ENCODE assay signal across 28 cellular contexts in the genomic region with DNA sequence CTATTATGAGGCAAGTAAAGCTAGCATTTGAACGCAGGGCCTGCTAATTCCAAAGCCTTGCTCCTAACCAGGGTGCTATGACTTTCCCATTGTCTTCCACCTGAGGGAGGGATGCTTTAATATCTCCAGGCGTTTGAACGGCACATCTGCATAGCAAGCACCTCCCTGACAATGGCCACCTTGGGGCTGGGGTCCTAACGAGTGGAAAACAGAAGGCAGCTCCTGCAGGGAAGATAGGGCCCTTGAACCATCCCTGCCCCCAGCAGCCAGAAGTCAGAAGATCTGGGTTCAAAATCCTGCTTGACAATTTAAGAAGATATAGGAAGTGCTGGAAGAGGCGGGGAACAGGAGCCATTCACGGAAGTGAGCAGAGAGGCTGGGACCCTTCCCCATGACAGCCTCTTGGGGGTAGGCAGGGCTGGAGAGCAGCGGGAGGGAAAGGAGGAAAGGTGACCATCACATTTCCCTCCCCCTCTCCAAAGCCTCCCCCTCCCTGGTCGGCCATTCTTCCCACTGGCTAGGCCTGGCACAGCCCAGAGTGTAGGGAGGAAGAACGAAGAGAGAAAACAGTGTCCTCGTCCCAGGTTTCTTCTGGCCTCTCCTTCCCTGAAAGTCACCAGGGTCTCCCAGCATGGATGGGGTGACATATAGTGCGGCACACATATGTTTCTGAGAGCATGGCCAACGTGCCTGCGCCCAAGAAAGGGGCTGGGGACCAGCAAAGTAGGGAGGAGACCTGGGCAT.
DNase-seq lines count a peak whose midpoint lies in the region; ATAC-seq, FAIRE-seq and TF ChIP-seq lines count a peak whose summit lies in the region.
"Had no signal": no experiment of that assay in that cellular context is flagged by ENCODE, and none has a peak within 500 bp of the region (broad histone marks: within the 10 kb centered on the region; RNA-seq: fewer than 3 reads in every experiment).

No MANE protein-coding gene starts in this region.

- no peak overlapping the region for H3K4me2 ChIP-seq in H1 (ENCODE audit: insufficient read depth in 1 of 2, low read depth in 2 of 2, low read length in 2 of 2)
- H3K4me2 ChIP-seq: neural progenitor cell had no signal

- intact Hi-C loops in sciatic nerve (cut with DNase I), result loop anchor here (5.0 kb wide), 3 partner anchors 81 to 186 kb away; a partner anchor contains a TSS

- no peak overlapping the region for H4K5ac ChIP-seq in H1 (ENCODE audit: insufficient read length, low read depth, low read length)

- peak overlapping the region; percentile 33 for H3K4ac ChIP-seq in H1 (replicated peaks; ENCODE audit: insufficient read length, low read depth, low read length)

- H3K36me3 ChIP-seq in H7 (replicated peaks; ENCODE audit: control insufficient read depth, insufficient read depth, low read length) (no peaks in the 10 kb centered on the region; the same call in 1 of the 2 replicates), H1 (ENCODE audit: control insufficient read depth in 2 of 4, insufficient read depth in 4 of 4, low read length in 3 of 4) (no peaks in the 10 kb centered on the region)
- H3K36me3 ChIP-seq: adrenal gland, BLaER1, gastrocnemius medialis, neural progenitor cell, SJCRH30 had no signal

- DNase-seq in D341Med (ENCODE audit: low spot score), result peak; percentile 4
- peak; percentile 43 for DNase-seq in H7
- DNase-seq in H1 (ENCODE audit: low read depth in 1 of 2, low spot score in 2 of 2), result peak in 1 of 2 experiments; percentile 36
- peak; percentile 39 for DNase-seq in sciatic nerve (ENCODE audit: low spot score)
- no peak for DNase-seq in activated CD4-positive, alpha-beta T cell treated with anti-CD3 and anti-CD28 coated beads for 4 hours
- no peak for DNase-seq in kidney tubule cell (ENCODE audit: low spot score)
- DNase-seq: activated CD4-positive, alpha-beta T cell treated with anti-CD3 and anti-CD28 coated beads for 48 hours; activated naive CD4-positive, alpha-beta T cell; DMS53; gastrocnemius medialis; HFFc6; left ventricle myocardium superior; NCI-H1105; NCI-H187 treated with DMSO at 0.1 percent for 48 hours; NCI-H2171; SJCRH30; stimulated activated CD4-positive, alpha-beta T cell treated with anti-CD3 and anti-CD28 coated beads, Interleukin-15, amount 100 ng/mL, for 24 hours; stimulated activated CD4-positive, alpha-beta T cell treated with anti-CD3 and anti-CD28 coated beads, Interleukin-4, amount 100 ng/mL, for 4 hours; T-helper 9 cell; upper lobe of left lung had no signal

- H3K27me3 ChIP-seq in H7 (ENCODE audit: control insufficient read depth, insufficient read depth, low read length) (no peaks in the 10 kb centered on the region), H1 (replicated peaks in 1 of 4; ENCODE audit: control insufficient read depth in 3 of 4, extremely low read depth in 1 of 4, insufficient read depth in 3 of 4, low read length in 3 of 4) (no peaks in the 10 kb centered on the region; a peak in 3 of 7 replicates)
- H3K27me3 ChIP-seq: adrenal gland, BLaER1, gastrocnemius medialis, SJCRH30, upper lobe of left lung had no signal

- no peak overlapping the region for H3K9ac ChIP-seq in H1 (replicated peaks in 1 of 4; ENCODE audit: extremely low read depth in 1 of 4, low read depth in 3 of 4, low read length in 3 of 4)
- H3K9ac ChIP-seq: BLaER1, neural progenitor cell had no signal

- no peaks in the 10 kb centered on the region for H3K79me1 ChIP-seq in H1 (ENCODE audit: low read depth, low read length)

- no peak for TF ChIP-seq CTCF in H1 (IDR thresholded peaks at IDR 0.05; ENCODE audit: control extremely low read depth in 1 of 3, insufficient read depth in 1 of 3, low read depth in 1 of 3, low read length in 3 of 3)

- TF ChIP-seq POLR2A in H1 (IDR thresholded peaks at IDR 0.05; ENCODE audit: control extremely low read depth in 1 of 2, low read depth in 2 of 2, low read length in 2 of 2), result no peak

- H3K23me2 ChIP-seq in H1 (ENCODE audit: low read depth, low read length), result no peaks in the 10 kb centered on the region

- H3K4me3 ChIP-seq in H7 (ENCODE audit: insufficient read depth, low read depth, low read length) (no peak overlapping the region), H1 (ENCODE audit: extremely low read depth in 1 of 4, insufficient read depth in 2 of 4, low read depth in 3 of 4, low read length in 4 of 4) (no peak overlapping the region)
- H3K4me3 ChIP-seq: adrenal gland, BLaER1, gastrocnemius medialis, K562, neural progenitor cell, SJCRH30, upper lobe of left lung had no signal

- TF ChIP-seq EP300 in H1 (IDR thresholded peaks at IDR 0.05; ENCODE audit: borderline replicate concordance in 1 of 2, low read depth in 2 of 2, low read length in 2 of 2), result no peak

- no peak overlapping the region for H2BK20ac ChIP-seq in H1 (ENCODE audit: low read length)

- ATAC-seq in sciatic nerve, result no peak
- no peak for ATAC-seq in GM21528 (IDR thresholded peaks at IDR 0.05; ENCODE audit: low FRiP score, unreplicated experiment)
- no peak for ATAC-seq in GM18517 (IDR thresholded peaks at IDR 0.05; ENCODE audit: unreplicated experiment)
- ATAC-seq: gastrocnemius medialis, K562 had no signal

- H2BK15ac ChIP-seq in H1 (ENCODE audit: low read length), result peak overlapping the region; percentile 31; the same call in 1 of the 2 replicates

- POLR2A ChIA-PET in H1 (lab: Charles Lee; ENCODE audit: partially characterized antibody), result interaction anchor here (1.3 kb wide), 1 partner anchor 80 kb away, joined by 3 read pairs; a partner anchor contains a TSS

- no peak overlapping the region for H3K18ac ChIP-seq in H1 (ENCODE audit: extremely low read depth, low read length)

- no peak overlapping the region for H2BK12ac ChIP-seq in H1 (ENCODE audit: low read depth, low read length)

- no peak overlapping the region for H3K14ac ChIP-seq in H1 (ENCODE audit: insufficient read length)

- no peak overlapping the region for H3K27ac ChIP-seq in H1 (ENCODE audit: low read depth, low read length)
- H3K27ac ChIP-seq: neural progenitor cell, SJCRH30, upper lobe of left lung had no signal

- CTCF ChIA-PET in H1 (lab: Charles Lee; ENCODE audit: partially characterized antibody), result interaction anchor here (0.7 to 9.0 kb wide), 20 partner anchors 7 to 186 kb away, joined by 3 to 86 read pairs (median 10); no protein-coding TSS in a partner anchor

- no peak overlapping the region for H2BK120ac ChIP-seq in H1 (replicated peaks; ENCODE audit: low read depth, low read length)

- H3K4me1 ChIP-seq in H1 (replicated peaks in 1 of 4; ENCODE audit: control insufficient read depth in 3 of 4, insufficient read depth in 4 of 4, low read length in 3 of 4), result peaks cover 0 to 2% (median 0%) of the 10 kb centered on the region in 4 experiments; a peak in 3 of 7 replicates
- H3K4me1 ChIP-seq: SJCRH30, upper lobe of left lung had no signal

- no peak overlapping the region for H3K23ac ChIP-seq in H1 (ENCODE audit: insufficient read length)

- no peaks in the 10 kb centered on the region for H3K79me2 ChIP-seq in H1 (ENCODE audit: control insufficient read depth in 1 of 2, insufficient read depth in 2 of 2, low read length in 2 of 2)

- H2AK5ac ChIP-seq in H1 (ENCODE audit: low read depth, low read length), result no peak overlapping the region

- H3K56ac ChIP-seq in H1 (replicated peaks; ENCODE audit: insufficient read length, low read depth, low read length), result no peak overlapping the region

- H4K91ac ChIP-seq in H1 (replicated peaks; ENCODE audit: insufficient read length, low read length), result no peak overlapping the region

- TF ChIP-seq RAD21 in H1 (IDR thresholded peaks at IDR 0.05 in 1 of 2, conservative IDR thresholded peaks at IDR 0.05 in 1 of 2; ENCODE audit: low read depth in 2 of 2, low read length in 2 of 2), result no peak

- no peak overlapping the region for H2AFZ ChIP-seq in H1 (ENCODE audit: low read length)
- H2AFZ ChIP-seq: neural progenitor cell had no signal

- no peaks in the 10 kb centered on the region for H3K9me3 ChIP-seq in H1 (ENCODE audit: insufficient read depth in 2 of 2, low read depth in 1 of 2, low read length in 1 of 2)
- H3K9me3 ChIP-seq: adrenal gland, BLaER1, gastrocnemius medialis, SJCRH30, upper lobe of left lung had no signal

- 83% methylated on average over 11 of the region's 13 CpGs; no CpG with 5 or more reads in 1 of the 2 experiments for WGBS in H1 (ENCODE audit: extremely low coverage in 1 of 2, insufficient coverage in 1 of 2, insufficient read length in 1 of 2, insufficient replicate concordance in 2 of 2, low coverage in 1 of 2, low lambda C conversion rate in 2 of 2, missing lambda C conversion rate in 1 of 2), 2 experiments

- FAIRE-seq in H1 (lab: Jason Lieb, UNC), result no peak
- FAIRE-seq: endothelial cell of umbilical vein, HTR-8/SVneo, K562 had no signal

- H4K20me1 ChIP-seq in H1 (replicated peaks in 1 of 2; ENCODE audit: control insufficient read depth in 1 of 2, insufficient read depth in 2 of 2, low read length in 2 of 2), result peaks cover 2% of the 10 kb centered on the region in 2 experiments
- H4K20me1 ChIP-seq: BLaER1 had no signal

- H2BK5ac ChIP-seq in H1 (ENCODE audit: low read depth, low read length), result no peak overlapping the region

- H4K8ac ChIP-seq in H1 (ENCODE audit: extremely low read depth, insufficient read depth, low read length), result no peak overlapping the region

TF ChIP-seq in H1, 55 proteins besides CTCF, POLR2A, EP300 and RAD21:
- TF ChIP-seq CBX8 (IDR thresholded peaks at IDR 0.05; ENCODE audit: borderline replicate concordance, low read depth, low read length) (no peak), CBX5 (IDR thresholded peaks at IDR 0.05; ENCODE audit: low read depth, low read length) (no peak), GABPA (IDR thresholded peaks at IDR 0.05; ENCODE audit: borderline replicate concordance, insufficient read depth, low read length) (no peak), CREB1 (IDR thresholded peaks at IDR 0.05) (no peak), NANOG (IDR thresholded peaks at IDR 0.05; ENCODE audit: insufficient read depth, low read depth, low read length, poor library complexity, severe bottlenecking) (no peak), FOSL1 (IDR thresholded peaks at IDR 0.05; ENCODE audit: insufficient read depth, low read depth, low read length) (no peak), HDAC2 (IDR thresholded peaks at IDR 0.05; ENCODE audit: borderline replicate concordance in 1 of 2, low read depth in 2 of 2, low read length in 2 of 2) (no peak), MAFK (IDR thresholded peaks at IDR 0.05; ENCODE audit: low read depth, low read length) (no peak), POU5F1 (IDR thresholded peaks at IDR 0.05; ENCODE audit: low read depth, low read length) (no peak), KDM4A (IDR thresholded peaks at IDR 0.05; ENCODE audit: low read depth, low read length, severe bottlenecking) (no peak), JUND (IDR thresholded peaks at IDR 0.05; ENCODE audit: low read length) (no peak), TBP (IDR thresholded peaks at IDR 0.05; ENCODE audit: low read depth, low read length) (no peak), EZH2 (IDR thresholded peaks at IDR 0.05; ENCODE audit: low read depth, low read length, severe bottlenecking) (no peak)

Comparison
In these comparisons a context has a peak if more than half of its experiments do, and no peak if none do; other contexts are left out.
1. DNase-seq: peak in D341Med (single experiment), H7 (single experiment) and sciatic nerve (single experiment); none in activated CD4-positive, alpha-beta T cell treated with anti-CD3 and anti-CD28 coated beads for 4 hours (0 of 2) and kidney tubule cell (single experiment).